Comparison of ENCODE assay signal across 10 cellular contexts in genomic region chrX:88881536-88881935, GRCh38.
"Had no signal": no experiment of that assay in that cellular context is flagged by ENCODE, and none has a peak within 500 bp of the region (broad histone marks: within the 10 kb centered on the region; RNA-seq: fewer than 3 reads in every experiment).

No MANE protein-coding gene starts in this region.

- H3K4me1 ChIP-seq: HAP-1 had no signal

- H3K27ac Mint-ChIP-seq: GM23338 had no signal

- DNase-seq: GM23248, GOT3, H7, H9, HCEC 1CT had no signal

- H3K4me2 ChIP-seq: GM23338 had no signal

- H3K4me3 ChIP-seq: GM23248, GM23338, HAP-1 had no signal

- H3K9ac ChIP-seq: GM23248 had no signal

- H3K9me3 ChIP-seq: HAP-1 had no signal

- H3K4me3 Mint-ChIP-seq: GM23338, H9 had no signal

- H3K36me3 ChIP-seq: HAP-1 had no signal

- H3K27ac ChIP-seq: GM23248 had no signal

- FAIRE-seq: H1, H54 had no signal

- H2AFZ ChIP-seq: GM23248, GM23338 had no signal

- H3K4me1 Mint-ChIP-seq: GM23338, H9 had no signal

- ATAC-seq: GM23338, HCT116 had no signal
